In genomic region chr1:24992124-24992760, GRCh38 we compare ENCODE assay signal across 12 cellular contexts.
DNase-seq lines count a peak whose midpoint lies in the region; TF ChIP-seq lines count a peak whose summit lies in the region.
"Had no signal": no experiment of that assay in that cellular context is flagged by ENCODE, and none has a peak within 500 bp of the region (broad histone marks: within the 10 kb centered on the region; RNA-seq: fewer than 3 reads in every experiment).

No MANE protein-coding gene starts in this region.

- peaks cover 10% of the 10 kb centered on the region for H3K36me3 Mint-ChIP-seq in activated CD4-positive, alpha-beta T cell treated with anti-CD3 and anti-CD28 coated beads, Interleukin-2, amount 10 ng/mL, durations not matched to agents 7 days and 5 days (ENCODE audit: low read depth)
- no peaks in the 10 kb centered on the region for H3K36me3 Mint-ChIP-seq in dendritic cell treated with granulocyte-macrophage colony-stimulating factor and Interleukin-4, amounts not matched to agents 40 ng/mL and 50 ng/mL, for 4 days (ENCODE audit: low read depth)

- TF ChIP-seq POLR2A in Peyer's patch (IDR thresholded peaks at IDR 0.05) (no peak), spleen (IDR thresholded peaks at IDR 0.05) (no peak)

- H3K4me1 ChIP-seq in Peyer's patch: peaks cover 0 to 27% (median 3%) of the 10 kb centered on the region in 4 donors
- H3K4me1 ChIP-seq in spleen: peaks cover 0 to 93% (median 28%) of the 10 kb centered on the region in 6 donors
- no peaks in the 10 kb centered on the region for H3K4me1 ChIP-seq in SK-N-SH (ENCODE audit: control insufficient read depth in 1 of 2, insufficient read depth in 2 of 2, low read depth in 1 of 2, low read length in 1 of 2)
- H3K4me1 ChIP-seq: A549, right atrium auricular region had no signal

- peaks cover 10% of the 10 kb centered on the region for H3K9me3 Mint-ChIP-seq in activated CD4-positive, alpha-beta T cell treated with anti-CD3 and anti-CD28 coated beads, Interleukin-2, amount 10 ng/mL, durations not matched to agents 7 days and 5 days
- H3K9me3 Mint-ChIP-seq in dendritic cell treated with granulocyte-macrophage colony-stimulating factor and Interleukin-4, amounts not matched to agents 40 ng/mL and 50 ng/mL, for 4 days: peaks cover 4% of the 10 kb centered on the region

- H3K4me1 Mint-ChIP-seq in activated CD4-positive, alpha-beta T cell treated with anti-CD3 and anti-CD28 coated beads, Interleukin-2, amount 10 ng/mL, durations not matched to agents 7 days and 5 days: peaks cover 96% of the 10 kb centered on the region
- H3K4me1 Mint-ChIP-seq in dendritic cell treated with granulocyte-macrophage colony-stimulating factor and Interleukin-4, amounts not matched to agents 40 ng/mL and 50 ng/mL, for 4 days (ENCODE audit: low read depth): peaks cover 62% of the 10 kb centered on the region

- no peak overlapping the region for H2AFZ ChIP-seq in SK-N-SH (ENCODE audit: low read depth)

- no peaks in the 10 kb centered on the region for H3K9me2 ChIP-seq in SK-N-SH

- H3K27me3 ChIP-seq in Peyer's patch (no peaks in the 10 kb centered on the region), spleen (replicated peaks in 1 of 7) (peaks cover 0 to 12% (median 0%) of the 10 kb centered on the region in 7 donors), SK-N-SH (ENCODE audit: insufficient read depth) (peaks cover 41% of the 10 kb centered on the region)
- H3K27me3 ChIP-seq: right atrium auricular region had no signal

- no peaks in the 10 kb centered on the region for H4K20me1 ChIP-seq in SK-N-SH (ENCODE audit: insufficient read depth)

- POLR2A ChIA-PET in activated CD4-positive, alpha-beta T cell treated with anti-CD3 and anti-CD28 coated beads, Interleukin-2, amount 10 ng/mL, durations not matched to agents 7 days and 5 days (lab: Charles Lee): interaction anchor here (0.7 kb wide), 1 partner anchor 42 kb away, joined by 3 read pairs; no protein-coding TSS in a partner anchor
- POLR2A ChIA-PET in SK-N-SH (lab: Yijun Ruan, JAX): no interaction called here

- 75 to 84% (median 79%) methylated on average over 10 to 11 of the region's 11 CpGs for WGBS in spleen, 5 donors
- 50% methylated on average over 10 of the region's 11 CpGs for WGBS in SK-N-SH (ENCODE audit: low lambda C conversion rate)

- H3K27ac ChIP-seq in Peyer's patch: peak overlapping the region; percentile 69 to 84 (median 72)
- peak overlapping the region; percentile 27 to 91 (median 75) for H3K27ac ChIP-seq in spleen
- H3K27ac ChIP-seq in SK-N-SH (ENCODE audit: low read depth in 2 of 2, low read length in 1 of 2): no peak overlapping the region
- H3K27ac ChIP-seq: A549, right atrium auricular region had no signal

- no peak for TF ChIP-seq RAD21 in SK-N-SH (IDR thresholded peaks at IDR 0.05; ENCODE audit: low read length)

- H3K27me3 Mint-ChIP-seq in activated CD4-positive, alpha-beta T cell treated with anti-CD3 and anti-CD28 coated beads, Interleukin-2, amount 10 ng/mL, durations not matched to agents 7 days and 5 days: no peaks in the 10 kb centered on the region
- H3K27me3 Mint-ChIP-seq in dendritic cell treated with granulocyte-macrophage colony-stimulating factor and Interleukin-4, amounts not matched to agents 40 ng/mL and 50 ng/mL, for 4 days: peaks cover 50% of the 10 kb centered on the region

- CTCF ChIA-PET in activated CD4-positive, alpha-beta T cell treated with anti-CD3 and anti-CD28 coated beads, Interleukin-2, amount 10 ng/mL, durations not matched to agents 7 days and 5 days (lab: Charles Lee): interaction anchor here (1.3 to 8.8 kb wide), 2 partner anchors 12 to 45 kb away, joined by 4 to 57 read pairs; no protein-coding TSS in a partner anchor
- CTCF ChIA-PET in SK-N-SH (lab: Yijun Ruan, JAX): interaction anchor here (1.0 to 1.1 kb wide), 2 partner anchors 20 to 208 kb away, joined by 3 read pairs; no protein-coding TSS in a partner anchor

- no peak for TF ChIP-seq EP300 in SK-N-SH (IDR thresholded peaks at IDR 0.05; ENCODE audit: borderline replicate concordance in 1 of 2, low read depth in 1 of 2, low read length in 1 of 2)

- H3K4me3 ChIP-seq in Peyer's patch (peak overlapping the region in 1 of 4 donors; percentile 21), spleen (peak overlapping the region in 1 of 8 donors; percentile 43), SK-N-SH (ENCODE audit: low read depth in 2 of 2, low read length in 1 of 2) (no peak overlapping the region)
- H3K4me3 ChIP-seq: A549, right atrium auricular region had no signal

- no peak overlapping the region for H3K4me2 ChIP-seq in SK-N-SH
- H3K4me2 ChIP-seq: A549 had no signal

- TF ChIP-seq CTCF in Peyer's patch (IDR thresholded peaks at IDR 0.05) (no peak), spleen (IDR thresholded peaks at IDR 0.05 in 8 of 11, conservative IDR thresholded peaks at IDR 0.05 in 3 of 11) (no peak), SK-N-SH (IDR thresholded peaks at IDR 0.05) (no peak)

- peak overlapping the region; percentile 43 for H3K4me3 Mint-ChIP-seq in activated CD4-positive, alpha-beta T cell treated with anti-CD3 and anti-CD28 coated beads, Interleukin-2, amount 10 ng/mL, durations not matched to agents 7 days and 5 days
- no peak overlapping the region for H3K4me3 Mint-ChIP-seq in dendritic cell treated with granulocyte-macrophage colony-stimulating factor and Interleukin-4, amounts not matched to agents 40 ng/mL and 50 ng/mL, for 4 days

- H3K36me3 ChIP-seq in Peyer's patch (no peaks in the 10 kb centered on the region), spleen (no peaks in the 10 kb centered on the region), SK-N-SH (replicated peaks in 1 of 2; ENCODE audit: control insufficient read depth in 1 of 2, insufficient read depth in 2 of 2, low read length in 1 of 2) (no peaks in the 10 kb centered on the region)
- H3K36me3 ChIP-seq: right atrium auricular region had no signal

- H3K79me2 ChIP-seq in SK-N-SH (ENCODE audit: insufficient read depth): no peaks in the 10 kb centered on the region

- H3K27ac Mint-ChIP-seq in activated CD4-positive, alpha-beta T cell treated with anti-CD3 and anti-CD28 coated beads, Interleukin-2, amount 10 ng/mL, durations not matched to agents 7 days and 5 days: peak overlapping the region; percentile 95
- peak overlapping the region; percentile 86 for H3K27ac Mint-ChIP-seq in dendritic cell treated with granulocyte-macrophage colony-stimulating factor and Interleukin-4, amounts not matched to agents 40 ng/mL and 50 ng/mL, for 4 days

- peak; percentile 37 for DNase-seq in activated CD4-positive, alpha-beta T cell treated with anti-CD3 and anti-CD28 coated beads, Interleukin-2, amount 10 ng/mL, durations not matched to agents 7 days and 5 days
- DNase-seq in activated CD4-positive, alpha-beta T cell treated with anti-CD3 and anti-CD28 coated beads for 4 hours: no peak
- DNase-seq in Peyer's patch: no peak
- peak; percentile 71 for DNase-seq in spleen
- DNase-seq in COLO829 (ENCODE audit: low spot score): no peak
- no peak for DNase-seq in SK-N-SH
- no peak for DNase-seq in dedifferentiated amniotic fluid mesenchymal stem cell (ENCODE audit: extremely low spot score)
- DNase-seq: EL, NCI-H446 treated with DMSO at 0.1 percent for 48 hours had no signal

- H3K9ac ChIP-seq in SK-N-SH: no peak overlapping the region

- intact Hi-C loops in dendritic cell treated with granulocyte-macrophage colony-stimulating factor and Interleukin-4, amounts not matched to agents 40 ng/mL and 50 ng/mL, for 4 days (cut with micrococcal nuclease): no loop called here
- intact Hi-C loops in spleen (cut with DNase I; ENCODE audit: low total_unique reads): no loop called here

- H3F3A ChIP-seq in SK-N-SH (replicated peaks; ENCODE audit: insufficient read depth): no peaks in the 10 kb centered on the region

- no peaks in the 10 kb centered on the region for H3K9me3 ChIP-seq in Peyer's patch
- H3K9me3 ChIP-seq in spleen: peaks cover 0 to 4% (median 0%) of the 10 kb centered on the region in 8 donors
- no peaks in the 10 kb centered on the region for H3K9me3 ChIP-seq in SK-N-SH
- H3K9me3 ChIP-seq: A549 had no signal

TF ChIP-seq in SK-N-SH, 30 proteins besides CTCF, POLR2A, EP300 and RAD21 (continues in another document):
- TF ChIP-seq POLR2AphosphoS5 (IDR thresholded peaks at IDR 0.05; ENCODE audit: low read depth, low read length) (no peak), GATA2 (CRISPR knock-in tag; IDR thresholded peaks at IDR 0.05) (no peak), NFIC (IDR thresholded peaks at IDR 0.05; ENCODE audit: borderline replicate concordance) (no peak), FOXJ3 (CRISPR knock-in tag; IDR thresholded peaks at IDR 0.05) (no peak), NRF1 (IDR thresholded peaks at IDR 0.05; ENCODE audit: low read depth, low read length) (no peak), RCOR1 (IDR thresholded peaks at IDR 0.05; ENCODE audit: low read length) (no peak), IRF3 (IDR thresholded peaks at IDR 0.05; ENCODE audit: low read depth, low read length) (no peak), RXRA (IDR thresholded peaks at IDR 0.05; ENCODE audit: borderline replicate concordance, low read depth) (no peak), TCF12 (IDR thresholded peaks at IDR 0.05) (no peak), TEAD4 (IDR thresholded peaks at IDR 0.05; ENCODE audit: borderline replicate concordance, insufficient read depth) (no peak), ELF1 (IDR thresholded peaks at IDR 0.05) (no peak), SMC3 (IDR thresholded peaks at IDR 0.05; ENCODE audit: low read depth, low read length) (no peak), USF2 (IDR thresholded peaks at IDR 0.05; ENCODE audit: borderline replicate concordance, low read depth, low read length) (no peak)

Comparison
In these comparisons a context has a peak if more than half of its experiments do, and no peak if none do; other contexts are left out.
1. DNase-seq: peak in activated CD4-positive, alpha-beta T cell treated with anti-CD3 and anti-CD28 coated beads, Interleukin-2, amount 10 ng/mL, durations not matched to agents 7 days and 5 days (single experiment) and spleen (single experiment); none in activated CD4-positive, alpha-beta T cell treated with anti-CD3 and anti-CD28 coated beads for 4 hours (0 of 2), Peyer's patch (0 of 3), COLO829 (single experiment), SK-N-SH (single experiment) and dedifferentiated amniotic fluid mesenchymal stem cell (single experiment).
2. H3K27ac ChIP-seq: peak in Peyer's patch (4 of 4) and spleen (8 of 8); none in SK-N-SH (0 of 2).